ENCODE assay signal across 15 cellular contexts in the genomic region with DNA sequence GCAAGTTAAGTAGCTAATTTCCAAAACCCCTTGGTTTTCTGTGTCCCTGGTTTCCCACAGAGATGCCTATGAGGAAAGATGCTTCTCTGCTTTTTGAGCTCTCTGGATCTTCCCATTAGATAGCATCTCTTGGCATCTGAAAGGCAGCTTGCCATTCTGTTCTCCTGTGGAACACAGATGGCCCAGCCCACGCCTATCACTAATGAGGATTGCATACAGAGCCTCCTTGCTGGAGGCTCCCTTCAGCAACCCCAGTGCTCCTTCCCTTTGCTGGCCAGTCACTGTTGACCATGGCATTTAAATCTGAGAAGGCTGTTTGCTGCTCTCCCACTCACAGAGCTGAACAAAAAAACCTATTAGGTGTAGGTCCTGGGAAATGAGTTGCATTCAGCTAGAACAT.
"Had no signal": no experiment of that assay in that cellular context is flagged by ENCODE, and none has a peak within 500 bp of the region (broad histone marks: within the 10 kb centered on the region; RNA-seq: fewer than 3 reads in every experiment).

No MANE protein-coding gene starts in this region.

- H3K9me3 ChIP-seq: ascending aorta, breast epithelium, left ventricle myocardium inferior, right atrium auricular region had no signal

- DNase-seq: activated CD4-positive, alpha-beta T cell treated with anti-CD3 and anti-CD28 coated beads, Interleukin-2, amount 50 U/mL, for 1 hour; activated CD4-positive, CD25-positive, alpha-beta regulatory T cell; activated CD8-positive, alpha-beta memory T cell treated with anti-CD3 and anti-CD28 coated beads for 24 hours; activated naive CD8-positive, alpha-beta T cell treated with anti-CD3 and anti-CD28 coated beads, Interleukin-2, amount 10 ng/mL, durations not matched to agents 7 days and 5 days; kidney; left ventricle myocardium inferior; nucleus accumbens; stimulated activated CD4-positive, alpha-beta T cell treated with anti-CD3 and anti-CD28 coated beads, Interleukin-4, amount 100 ng/mL, for 1 hour; stimulated activated naive CD4-positive, alpha-beta T cell treated with Interleukin-2 at 50 U/mL for 16 hours; trophoblast cell had no signal

- H3K27ac ChIP-seq: ascending aorta, breast epithelium, left ventricle myocardium inferior, right atrium auricular region had no signal

- H3K27me3 ChIP-seq: ascending aorta, breast epithelium, right atrium auricular region had no signal

- ATAC-seq: esophagus mucosa; natural killer cell treated with Interleukin-12 subunit alpha and Interleukin-12 subunit beta and Interleukin-15 and Interleukin-18, amount 100 ng/mL, for 72 hours had no signal

- H3K4me3 ChIP-seq: ascending aorta, breast epithelium, left ventricle myocardium inferior, right atrium auricular region had no signal

- H3K36me3 ChIP-seq: ascending aorta, breast epithelium, left ventricle myocardium inferior, right atrium auricular region had no signal

- H3K4me1 ChIP-seq: ascending aorta, breast epithelium, left ventricle myocardium inferior, right atrium auricular region had no signal
